Comparison of ENCODE assay signal across 3 cellular contexts in the genomic region with DNA sequence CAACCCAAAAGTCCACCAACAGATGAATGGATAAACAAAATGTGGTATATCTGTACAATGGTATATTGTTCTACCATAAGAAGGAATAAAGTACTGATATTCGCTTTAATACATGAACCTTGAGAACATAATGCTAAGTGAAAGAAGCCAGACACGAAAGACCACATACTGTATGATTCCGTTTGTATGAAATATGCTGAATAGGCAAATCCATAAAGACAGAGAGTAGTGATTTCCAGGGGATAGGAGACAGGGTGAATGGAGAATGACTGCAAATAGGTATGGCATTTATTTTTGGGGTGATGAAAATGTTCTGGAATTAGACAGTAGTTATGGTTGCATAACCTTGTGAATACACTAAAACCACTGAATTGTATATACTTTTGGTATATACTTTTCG.
TF ChIP-seq lines count a peak whose summit lies in the region.

No MANE protein-coding gene starts in this region.

TF ChIP-seq in HepG2, 621 proteins besides CTCF, POLR2A, EP300 and RAD21 (continues in another document):
- TF ChIP-seq MIER3 (CRISPR knock-in tag; IDR thresholded peaks at IDR 0.05; ENCODE audit: borderline replicate concordance) (no peak), MAFF (IDR thresholded peaks at IDR 0.05; ENCODE audit: low read depth, low read length) (peak; percentile 98), SMARCE1 (IDR thresholded peaks at IDR 0.05; ENCODE audit: borderline replicate concordance) (no peak), NR2F6 (IDR thresholded peaks at IDR 0.05) (no peak), NR2F6 (CRISPR knock-in tag; IDR thresholded peaks at IDR 0.05) (no peak), ZNF501 (CRISPR knock-in tag; IDR thresholded peaks at IDR 0.05) (no peak), PPARG (CRISPR knock-in tag; conservative IDR thresholded peaks at IDR 0.05) (no peak), ASH2L (IDR thresholded peaks at IDR 0.05; ENCODE audit: insufficient read length, low read depth, low read length) (peak; percentile 16)
- TF ChIP-seq, protein P1, sequence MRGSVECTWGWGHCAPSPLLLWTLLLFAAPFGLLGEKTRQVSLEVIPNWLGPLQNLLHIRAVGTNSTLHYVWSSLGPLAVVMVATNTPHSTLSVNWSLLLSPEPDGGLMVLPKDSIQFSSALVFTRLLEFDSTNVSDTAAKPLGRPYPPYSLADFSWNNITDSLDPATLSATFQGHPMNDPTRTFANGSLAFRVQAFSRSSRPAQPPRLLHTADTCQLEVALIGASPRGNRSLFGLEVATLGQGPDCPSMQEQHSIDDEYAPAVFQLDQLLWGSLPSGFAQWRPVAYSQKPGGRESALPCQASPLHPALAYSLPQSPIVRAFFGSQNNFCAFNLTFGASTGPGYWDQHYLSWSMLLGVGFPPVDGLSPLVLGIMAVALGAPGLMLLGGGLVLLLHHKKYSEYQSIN (CRISPR knock-in tag; IDR thresholded peaks at IDR 0.05; ENCODE audit: borderline replicate concordance) = no peak
- TF ChIP-seq, protein P2, sequence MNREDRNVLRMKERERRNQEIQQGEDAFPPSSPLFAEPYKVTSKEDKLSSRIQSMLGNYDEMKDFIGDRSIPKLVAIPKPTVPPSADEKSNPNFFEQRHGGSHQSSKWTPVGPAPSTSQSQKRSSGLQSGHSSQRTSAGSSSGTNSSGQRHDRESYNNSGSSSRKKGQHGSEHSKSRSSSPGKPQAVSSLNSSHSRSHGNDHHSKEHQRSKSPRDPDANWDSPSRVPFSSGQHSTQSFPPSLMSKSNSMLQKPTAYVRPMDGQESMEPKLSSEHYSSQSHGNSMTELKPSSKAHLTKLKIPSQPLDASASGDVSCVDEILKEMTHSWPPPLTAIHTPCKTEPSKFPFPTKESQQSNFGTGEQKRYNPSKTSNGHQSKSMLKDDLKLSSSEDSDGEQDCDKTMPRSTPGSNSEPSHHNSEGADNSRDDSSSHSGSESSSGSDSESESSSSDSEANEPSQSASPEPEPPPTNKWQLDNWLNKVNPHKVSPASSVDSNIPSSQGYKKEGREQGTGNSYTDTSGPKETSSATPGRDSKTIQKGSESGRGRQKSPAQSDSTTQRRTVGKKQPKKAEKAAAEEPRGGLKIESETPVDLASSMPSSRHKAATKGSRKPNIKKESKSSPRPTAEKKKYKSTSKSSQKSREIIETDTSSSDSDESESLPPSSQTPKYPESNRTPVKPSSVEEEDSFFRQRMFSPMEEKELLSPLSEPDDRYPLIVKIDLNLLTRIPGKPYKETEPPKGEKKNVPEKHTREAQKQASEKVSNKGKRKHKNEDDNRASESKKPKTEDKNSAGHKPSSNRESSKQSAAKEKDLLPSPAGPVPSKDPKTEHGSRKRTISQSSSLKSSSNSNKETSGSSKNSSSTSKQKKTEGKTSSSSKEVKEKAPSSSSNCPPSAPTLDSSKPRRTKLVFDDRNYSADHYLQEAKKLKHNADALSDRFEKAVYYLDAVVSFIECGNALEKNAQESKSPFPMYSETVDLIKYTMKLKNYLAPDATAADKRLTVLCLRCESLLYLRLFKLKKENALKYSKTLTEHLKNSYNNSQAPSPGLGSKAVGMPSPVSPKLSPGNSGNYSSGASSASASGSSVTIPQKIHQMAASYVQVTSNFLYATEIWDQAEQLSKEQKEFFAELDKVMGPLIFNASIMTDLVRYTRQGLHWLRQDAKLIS (CRISPR knock-in tag; IDR thresholded peaks at IDR 0.05) = no peak
- TF ChIP-seq, protein P3, sequence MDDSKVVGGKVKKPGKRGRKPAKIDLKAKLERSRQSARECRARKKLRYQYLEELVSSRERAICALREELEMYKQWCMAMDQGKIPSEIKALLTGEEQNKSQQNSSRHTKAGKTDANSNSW (CRISPR knock-in tag; IDR thresholded peaks at IDR 0.05; ENCODE audit: borderline replicate concordance) = no peak
- TF ChIP-seq, protein P4, sequence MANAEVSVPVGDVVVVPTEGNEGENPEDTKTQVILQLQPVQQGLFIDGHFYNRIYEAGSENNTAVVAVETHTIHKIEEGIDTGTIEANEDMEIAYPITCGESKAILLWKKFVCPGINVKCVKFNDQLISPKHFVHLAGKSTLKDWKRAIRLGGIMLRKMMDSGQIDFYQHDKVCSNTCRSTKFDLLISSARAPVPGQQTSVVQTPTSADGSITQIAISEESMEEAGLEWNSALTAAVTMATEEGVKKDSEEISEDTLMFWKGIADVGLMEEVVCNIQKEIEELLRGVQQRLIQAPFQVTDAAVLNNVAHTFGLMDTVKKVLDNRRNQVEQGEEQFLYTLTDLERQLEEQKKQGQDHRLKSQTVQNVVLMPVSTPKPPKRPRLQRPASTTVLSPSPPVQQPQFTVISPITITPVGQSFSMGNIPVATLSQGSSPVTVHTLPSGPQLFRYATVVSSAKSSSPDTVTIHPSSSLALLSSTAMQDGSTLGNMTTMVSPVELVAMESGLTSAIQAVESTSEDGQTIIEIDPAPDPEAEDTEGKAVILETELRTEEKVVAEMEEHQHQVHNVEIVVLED (CRISPR knock-in tag; IDR thresholded peaks at IDR 0.05; ENCODE audit: borderline replicate concordance) = no peak

TF ChIP-seq in K562, 482 proteins besides CTCF, POLR2A, EP300 and RAD21:
- no peak for TF ChIP-seq ZNF354B (CRISPR knock-in tag; IDR thresholded peaks at IDR 0.05)
- no peak for TF ChIP-seq KAT8 (IDR thresholded peaks at IDR 0.05; ENCODE audit: low read depth)
- no peak for TF ChIP-seq ZNF324 (CRISPR knock-in tag; IDR thresholded peaks at IDR 0.05)
- TF ChIP-seq ZNF384 (IDR thresholded peaks at IDR 0.05; ENCODE audit: low read depth, low read length) = no peak
- TF ChIP-seq SPI1 (IDR thresholded peaks at IDR 0.05; ENCODE audit: borderline replicate concordance, low read depth, low read length) = no peak
- no peak for TF ChIP-seq TBL1XR1 (IDR thresholded peaks at IDR 0.05; ENCODE audit: low read length in 2 of 2)
- no peak for TF ChIP-seq NCOA6 (IDR thresholded peaks at IDR 0.05)
- TF ChIP-seq MAFF (IDR thresholded peaks at IDR 0.05; ENCODE audit: low read length) = peak; percentile 87
- TF ChIP-seq KLF10 (CRISPR knock-in tag; IDR thresholded peaks at IDR 0.05) = no peak
- TF ChIP-seq SMC3 (conservative IDR thresholded peaks at IDR 0.05; ENCODE audit: insufficient read depth, low read depth, low read length) = no peak
- TF ChIP-seq RAD51 (IDR thresholded peaks at IDR 0.05; ENCODE audit: borderline replicate concordance, low read depth) = no peak
- TF ChIP-seq MAFK (IDR thresholded peaks at IDR 0.05; ENCODE audit: low read length) = peak; percentile 90
- TF ChIP-seq MCM3 (IDR thresholded peaks at IDR 0.05) = no peak
- TF ChIP-seq ZNF316 (IDR thresholded peaks at IDR 0.05) = peak; percentile 92
- no peak for TF ChIP-seq ZNF124 (CRISPR knock-in tag; IDR thresholded peaks at IDR 0.05)
- TF ChIP-seq MAFG (tag; conservative IDR thresholded peaks at IDR 0.05) = peak; percentile 83
- peak; percentile 88 for TF ChIP-seq C11orf30 (IDR thresholded peaks at IDR 0.05; ENCODE audit: low read depth)
- TF ChIP-seq ZNF507 (tag; conservative IDR thresholded peaks at IDR 0.05) = no peak
- TF ChIP-seq NR4A1 (CRISPR knock-in tag; IDR thresholded peaks at IDR 0.05) = no peak
- no peak for TF ChIP-seq NR4A1 (tag; IDR thresholded peaks at IDR 0.05)
- no peak for TF ChIP-seq ZNF253 (CRISPR knock-in tag; conservative IDR thresholded peaks at IDR 0.05)
TF ChIP-seq in K562: peak in this region for 5.

TF ChIP-seq in GM23338, 12 proteins besides CTCF, POLR2A, EP300 and RAD21:
- TF ChIP-seq, protein P5, sequence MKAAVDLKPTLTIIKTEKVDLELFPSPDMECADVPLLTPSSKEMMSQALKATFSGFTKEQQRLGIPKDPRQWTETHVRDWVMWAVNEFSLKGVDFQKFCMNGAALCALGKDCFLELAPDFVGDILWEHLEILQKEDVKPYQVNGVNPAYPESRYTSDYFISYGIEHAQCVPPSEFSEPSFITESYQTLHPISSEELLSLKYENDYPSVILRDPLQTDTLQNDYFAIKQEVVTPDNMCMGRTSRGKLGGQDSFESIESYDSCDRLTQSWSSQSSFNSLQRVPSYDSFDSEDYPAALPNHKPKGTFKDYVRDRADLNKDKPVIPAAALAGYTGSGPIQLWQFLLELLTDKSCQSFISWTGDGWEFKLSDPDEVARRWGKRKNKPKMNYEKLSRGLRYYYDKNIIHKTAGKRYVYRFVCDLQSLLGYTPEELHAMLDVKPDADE (IDR thresholded peaks at IDR 0.05) = no peak
- TF ChIP-seq CREB1 (CRISPR knock-in tag; IDR thresholded peaks at IDR 0.05; ENCODE audit: low read depth) (no peak), EZH2phosphoT487 (IDR thresholded peaks at IDR 0.05; ENCODE audit: unreplicated experiment) (no peak), POLR2AphosphoS5 (IDR thresholded peaks at IDR 0.05; ENCODE audit: low read depth) (no peak), STAT1 (IDR thresholded peaks at IDR 0.05; ENCODE audit: unreplicated experiment) (no peak), JUNB (IDR thresholded peaks at IDR 0.05; ENCODE audit: unreplicated experiment) (no peak)
- TF ChIP-seq, protein P6, sequence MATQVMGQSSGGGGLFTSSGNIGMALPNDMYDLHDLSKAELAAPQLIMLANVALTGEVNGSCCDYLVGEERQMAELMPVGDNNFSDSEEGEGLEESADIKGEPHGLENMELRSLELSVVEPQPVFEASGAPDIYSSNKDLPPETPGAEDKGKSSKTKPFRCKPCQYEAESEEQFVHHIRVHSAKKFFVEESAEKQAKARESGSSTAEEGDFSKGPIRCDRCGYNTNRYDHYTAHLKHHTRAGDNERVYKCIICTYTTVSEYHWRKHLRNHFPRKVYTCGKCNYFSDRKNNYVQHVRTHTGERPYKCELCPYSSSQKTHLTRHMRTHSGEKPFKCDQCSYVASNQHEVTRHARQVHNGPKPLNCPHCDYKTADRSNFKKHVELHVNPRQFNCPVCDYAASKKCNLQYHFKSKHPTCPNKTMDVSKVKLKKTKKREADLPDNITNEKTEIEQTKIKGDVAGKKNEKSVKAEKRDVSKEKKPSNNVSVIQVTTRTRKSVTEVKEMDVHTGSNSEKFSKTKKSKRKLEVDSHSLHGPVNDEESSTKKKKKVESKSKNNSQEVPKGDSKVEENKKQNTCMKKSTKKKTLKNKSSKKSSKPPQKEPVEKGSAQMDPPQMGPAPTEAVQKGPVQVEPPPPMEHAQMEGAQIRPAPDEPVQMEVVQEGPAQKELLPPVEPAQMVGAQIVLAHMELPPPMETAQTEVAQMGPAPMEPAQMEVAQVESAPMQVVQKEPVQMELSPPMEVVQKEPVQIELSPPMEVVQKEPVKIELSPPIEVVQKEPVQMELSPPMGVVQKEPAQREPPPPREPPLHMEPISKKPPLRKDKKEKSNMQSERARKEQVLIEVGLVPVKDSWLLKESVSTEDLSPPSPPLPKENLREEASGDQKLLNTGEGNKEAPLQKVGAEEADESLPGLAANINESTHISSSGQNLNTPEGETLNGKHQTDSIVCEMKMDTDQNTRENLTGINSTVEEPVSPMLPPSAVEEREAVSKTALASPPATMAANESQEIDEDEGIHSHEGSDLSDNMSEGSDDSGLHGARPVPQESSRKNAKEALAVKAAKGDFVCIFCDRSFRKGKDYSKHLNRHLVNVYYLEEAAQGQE (IDR thresholded peaks at IDR 0.05; ENCODE audit: unreplicated experiment) = no peak
